ENCODE assay signal across 9 cellular contexts in the genomic region with DNA sequence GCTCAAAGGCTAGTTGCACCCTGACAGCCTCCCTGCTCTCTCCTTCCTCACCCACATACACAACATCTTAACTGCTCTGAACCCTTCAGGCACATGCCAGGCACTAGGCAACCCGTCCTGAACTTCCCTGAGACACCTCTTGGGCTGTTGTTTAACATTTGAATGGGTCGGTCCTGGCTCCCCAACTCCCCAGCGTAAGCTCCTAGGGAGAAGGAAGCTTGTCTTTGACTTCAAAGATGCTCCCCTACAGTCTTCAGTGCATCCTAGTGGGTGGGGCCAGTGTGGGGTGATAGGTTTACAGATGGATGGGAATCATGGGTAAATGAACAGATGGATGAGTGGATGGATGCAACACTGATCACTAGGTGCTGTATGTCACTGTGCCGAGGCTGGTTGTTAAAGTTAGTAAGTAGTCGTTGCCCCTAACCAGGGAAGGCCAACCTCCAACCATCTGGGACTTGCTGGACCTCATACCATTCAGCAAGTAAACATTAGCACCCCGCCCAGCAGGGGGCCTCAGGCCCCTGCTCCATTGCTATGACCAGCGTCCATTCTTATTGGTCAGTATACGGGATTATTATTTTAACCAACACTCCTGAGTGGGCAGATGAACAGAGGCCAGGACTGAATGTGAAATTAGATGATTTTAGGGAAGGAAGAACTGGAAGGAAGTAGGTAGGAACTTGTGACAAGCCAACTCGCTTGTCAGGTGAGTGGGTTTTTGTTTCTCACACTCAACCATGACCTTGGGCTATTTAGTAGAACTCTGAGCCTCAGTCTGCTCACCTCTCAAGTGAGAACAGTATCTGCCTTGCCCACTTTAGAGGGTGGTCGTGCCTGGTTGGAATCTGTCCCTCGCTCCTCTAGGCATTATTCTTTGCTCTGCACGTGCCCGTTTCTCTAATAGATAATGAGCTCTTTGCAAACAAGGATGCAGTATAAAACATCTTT.
DNase-seq lines count a peak whose midpoint lies in the region; ATAC-seq and TF ChIP-seq lines count a peak whose summit lies in the region.
"Had no signal": no experiment of that assay in that cellular context is flagged by ENCODE, and none has a peak within 500 bp of the region (broad histone marks: within the 10 kb centered on the region; RNA-seq: fewer than 3 reads in every experiment).

No MANE protein-coding gene starts in this region.

- H3K27me3 Mint-ChIP-seq in activated T-helper 2 cell treated with anti-CD3 and anti-CD28 coated beads, Interferon-gamma antibody, Interleukin-2, Interleukin-4, amounts not matched to agents 10 μg/mL and 5 μg/mL and 100 μg/mL, durations not matched to agents 14 hours and 24 hours and 36 hours (ENCODE audit: low read depth) = peaks cover 37% of the 10 kb centered on the region

- H3K27me3 ChIP-seq in H7 (ENCODE audit: control insufficient read depth, insufficient read depth, low read length) (peaks cover 31% of the 10 kb centered on the region), SJCRH30 (0 out of 2 replicates have a peak, but pooled peaks cover 2% of the 10 kb centered on the region)

- no peak overlapping the region for H3K27ac Mint-ChIP-seq in activated T-helper 2 cell treated with anti-CD3 and anti-CD28 coated beads, Interferon-gamma antibody, Interleukin-2, Interleukin-4, amounts not matched to agents 10 μg/mL and 5 μg/mL and 100 μg/mL, durations not matched to agents 14 hours and 24 hours and 36 hours

- H3K36me3 ChIP-seq in H7 (replicated peaks; ENCODE audit: control insufficient read depth, insufficient read depth, low read length) (no peaks in the 10 kb centered on the region), SJCRH30 (no peaks in the 10 kb centered on the region)

- H3K9me3 Mint-ChIP-seq in activated T-helper 2 cell treated with anti-CD3 and anti-CD28 coated beads, Interferon-gamma antibody, Interleukin-2, Interleukin-4, amounts not matched to agents 10 μg/mL and 5 μg/mL and 100 μg/mL, durations not matched to agents 14 hours and 24 hours and 36 hours = no peaks in the 10 kb centered on the region

- ATAC-seq in omental fat pad (ENCODE audit: low FRiP score) = peak; percentile 72
- ATAC-seq in GM19328 (IDR thresholded peaks at IDR 0.05; ENCODE audit: unreplicated experiment) = no peak
- no peak for ATAC-seq in GM18858 (IDR thresholded peaks at IDR 0.05; ENCODE audit: unreplicated experiment)

- no peak overlapping the region for H3K4me3 Mint-ChIP-seq in activated T-helper 2 cell treated with anti-CD3 and anti-CD28 coated beads, Interferon-gamma antibody, Interleukin-2, Interleukin-4, amounts not matched to agents 10 μg/mL and 5 μg/mL and 100 μg/mL, durations not matched to agents 14 hours and 24 hours and 36 hours (ENCODE audit: low read depth)

- TF ChIP-seq CTCF in fibroblast of pulmonary artery (IDR thresholded peaks at IDR 0.05; ENCODE audit: low read length, missing control alignments) = peak; percentile 85
- no peak for TF ChIP-seq CTCF in omental fat pad (IDR thresholded peaks at IDR 0.05)

- H3K36me3 Mint-ChIP-seq in activated T-helper 2 cell treated with anti-CD3 and anti-CD28 coated beads, Interferon-gamma antibody, Interleukin-2, Interleukin-4, amounts not matched to agents 10 μg/mL and 5 μg/mL and 100 μg/mL, durations not matched to agents 14 hours and 24 hours and 36 hours (ENCODE audit: low read depth) = no peaks in the 10 kb centered on the region

- no peak overlapping the region for H3K27ac ChIP-seq in SJCRH30
- H3K27ac ChIP-seq: KMS-11 had no signal

- DNase-seq in COLO829 (ENCODE audit: low spot score) (peak; percentile 88), H7 (peak; percentile 19), SJCRH30 (peak; percentile 60 to 74), fibroblast of pulmonary artery (ENCODE audit: low read depth) (peak; percentile 82), omental fat pad (ENCODE audit: low spot score) (peak; percentile 43)
- DNase-seq in activated T-helper 2 cell treated with anti-CD3 and anti-CD28 coated beads, Interferon-gamma antibody, Interleukin-2, Interleukin-4, amounts not matched to agents 10 μg/mL and 5 μg/mL and 100 μg/mL, durations not matched to agents 14 hours and 24 hours and 36 hours (ENCODE audit: low spot score) = no peak

- no peaks in the 10 kb centered on the region for H3K4me1 Mint-ChIP-seq in activated T-helper 2 cell treated with anti-CD3 and anti-CD28 coated beads, Interferon-gamma antibody, Interleukin-2, Interleukin-4, amounts not matched to agents 10 μg/mL and 5 μg/mL and 100 μg/mL, durations not matched to agents 14 hours and 24 hours and 36 hours (ENCODE audit: low read depth)

- no peaks in the 10 kb centered on the region for H3K4me1 ChIP-seq in SJCRH30

- H3K4me3 ChIP-seq in H7 (ENCODE audit: insufficient read depth, low read depth, low read length) (no peak overlapping the region), SJCRH30 (no peak overlapping the region), fibroblast of pulmonary artery (replicated peaks; ENCODE audit: low read depth, low read length) (no peak overlapping the region)

- intact Hi-C loops in activated T-helper 2 cell treated with anti-CD3 and anti-CD28 coated beads, Interferon-gamma antibody, Interleukin-2, Interleukin-4, amounts not matched to agents 10 μg/mL and 5 μg/mL and 100 μg/mL, durations not matched to agents 14 hours and 24 hours and 36 hours (cut with micrococcal nuclease) = loop anchor here (2.0 kb wide), 1 partner anchor 130 kb away; no protein-coding TSS in a partner anchor

- H3K9me3 ChIP-seq in SJCRH30 (replicated peaks) = no peaks in the 10 kb centered on the region
